Comparison of ENCODE assay signal across 8 cellular contexts in genomic region chr2:217886720-217887309, GRCh38.
DNase-seq lines count a peak whose midpoint lies in the region; ATAC-seq, FAIRE-seq and TF ChIP-seq lines count a peak whose summit lies in the region.

No MANE protein-coding gene starts in this region.

- POLR2A ChIA-PET in A673 (lab: Charles Lee; ENCODE audit: low non-redundant PET): no interaction called here

- H3K9me3 Mint-ChIP-seq in activated naive CD4-positive, alpha-beta T cell treated with anti-CD3 and anti-CD28 coated beads, Interleukin-2, amount 50 U/mL, for 72 hours: no peaks in the 10 kb centered on the region

- ATAC-seq in GM18499 (IDR thresholded peaks at IDR 0.05; ENCODE audit: insufficient read depth, unreplicated experiment): peak; percentile 52
- ATAC-seq in activated naive CD4-positive, alpha-beta T cell treated with anti-CD3 and anti-CD28 coated beads, Interleukin-2, amount 50 U/mL, for 72 hours: peak; percentile 74 to 81

- TF ChIP-seq CTCF in A673 (conservative IDR thresholded peaks at IDR 0.05; ENCODE audit: low read depth, low read length) (peak; percentile 80), LNCAP (IDR thresholded peaks at IDR 0.05) (peak; percentile 67), cardiac muscle cell (IDR thresholded peaks at IDR 0.05; ENCODE audit: low read depth, low read length) (peak; percentile 78)

- H3K27ac ChIP-seq in A673 (ENCODE audit: low read depth, low read length, poor library complexity, severe bottlenecking) (no peak overlapping the region), cardiac muscle cell (no peak overlapping the region)

- H3K9me3 ChIP-seq in A673 (ENCODE audit: low read depth, low read length, poor library complexity, severe bottlenecking) (no peaks in the 10 kb centered on the region), cardiac muscle cell (ENCODE audit: low read depth) (no peaks in the 10 kb centered on the region)

- peaks cover 49% of the 10 kb centered on the region for H3K36me3 ChIP-seq in A673 (ENCODE audit: insufficient read depth, low read length, poor library complexity, severe bottlenecking)
- no peaks in the 10 kb centered on the region for H3K36me3 ChIP-seq in cardiac muscle cell

- intact Hi-C loops in A673 (cut with micrococcal nuclease; ENCODE audit: unreplicated experiment): loop anchor here (1.0 to 5.0 kb wide), 2 partner anchors 98 to 100 kb away; no protein-coding TSS in a partner anchor

- FAIRE-seq in urothelium cell line (lab: Jason Lieb, UNC): peak; percentile 90

- no peak overlapping the region for H3K27ac Mint-ChIP-seq in activated naive CD4-positive, alpha-beta T cell treated with anti-CD3 and anti-CD28 coated beads, Interleukin-2, amount 50 U/mL, for 72 hours

- H3K4me3 ChIP-seq in A673 (ENCODE audit: low read depth, low read length, poor library complexity, severe bottlenecking): no peak overlapping the region
- H3K4me3 ChIP-seq in cardiac muscle cell: no peak overlapping the region

- DNase-seq in A673 (ENCODE audit: low spot score) (peak; percentile 74), SK-N-DZ (ENCODE audit: low spot score) (peak; percentile 71), cardiac muscle cell (ENCODE audit: low read depth in 1 of 2, low spot score in 1 of 2) (peak; percentile 82 to 86), putamen (ENCODE audit: low spot score) (peak; percentile 70), urothelium cell line (ENCODE audit: low spot score) (peak; percentile 81)
- peak; percentile 62 to 73 for DNase-seq in activated naive CD4-positive, alpha-beta T cell treated with anti-CD3 and anti-CD28 coated beads, Interleukin-2, amount 50 U/mL, for 72 hours (ENCODE audit: low spot score in 2 of 2)

- H3K4me1 ChIP-seq in A673 (ENCODE audit: insufficient read depth, low read length, poor library complexity, severe bottlenecking): no peaks in the 10 kb centered on the region
- no peaks in the 10 kb centered on the region for H3K4me1 ChIP-seq in cardiac muscle cell (ENCODE audit: low read depth)

- no peaks in the 10 kb centered on the region for H3K36me3 Mint-ChIP-seq in activated naive CD4-positive, alpha-beta T cell treated with anti-CD3 and anti-CD28 coated beads, Interleukin-2, amount 50 U/mL, for 72 hours

- H3K27me3 ChIP-seq in A673 (replicated peaks; ENCODE audit: insufficient read depth, low read depth, low read length, poor library complexity) (no peaks in the 10 kb centered on the region), cardiac muscle cell (peaks cover 7% of the 10 kb centered on the region)

- BruUV-seq in A673 (replicated peaks; lab: Mats Ljungman, UMichigan): no TSS peak

- CTCF ChIA-PET in A673 (lab: Charles Lee): interaction anchor here (0.6 to 1.1 kb wide), 5 partner anchors 79 to 529 kb away, joined by 3 to 14 read pairs (median 5); no protein-coding TSS in a partner anchor
